In the genomic region with DNA sequence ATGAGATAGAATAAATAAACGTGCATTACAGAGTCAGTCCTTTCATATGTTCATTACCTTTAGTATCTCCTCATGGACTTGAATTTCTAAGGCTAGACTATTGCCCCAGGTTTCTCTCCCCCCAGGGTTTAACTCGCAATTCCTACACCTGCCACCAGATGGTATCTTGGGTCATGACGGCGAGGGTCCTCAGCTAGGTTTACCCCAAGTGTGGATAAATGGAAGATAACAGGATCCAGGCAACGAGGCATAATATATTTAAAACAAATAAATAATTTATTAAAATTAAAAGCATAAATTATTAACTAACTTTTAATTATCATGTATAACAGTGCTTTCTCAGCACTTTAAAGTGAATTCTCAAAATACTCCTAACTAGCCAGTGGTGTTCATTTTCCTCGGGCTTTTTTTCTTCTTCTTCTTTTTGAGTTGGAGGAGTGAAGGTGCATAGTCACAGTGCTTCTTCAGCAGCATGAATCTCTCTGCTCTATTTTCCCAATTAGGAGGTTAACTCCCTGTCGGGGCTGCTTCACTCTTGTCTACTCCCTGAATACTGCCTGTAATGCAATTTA, we compare ENCODE assay signal across 8 cellular contexts.
A peak's percentile ranks its signal among the peaks of the same experiment; 100 is the strongest.
DNase-seq lines count a peak whose midpoint lies in the region; ATAC-seq and TF ChIP-seq lines count a peak whose summit lies in the region.

No MANE protein-coding gene starts in this region.

- no peaks in the 10 kb centered on the region for H3K36me3 ChIP-seq in left ventricle myocardium inferior
- H3K36me3 ChIP-seq in sigmoid colon, result no peaks in the 10 kb centered on the region

- H3K27ac ChIP-seq in left ventricle myocardium inferior (replicated peaks) (no peak overlapping the region), sigmoid colon (no peak overlapping the region)

- no peaks in the 10 kb centered on the region for H3K4me1 Mint-ChIP-seq in HFFc6 (ENCODE audit: low read depth)
- H3K4me1 Mint-ChIP-seq in endothelial cell (ENCODE audit: unreplicated experiment), result no peaks in the 10 kb centered on the region

- TF ChIP-seq POLR2A in sigmoid colon (IDR thresholded peaks at IDR 0.05), result no peak

- peaks cover 3% of the 10 kb centered on the region; the same call in 1 of the 2 replicates for H3K27me3 Mint-ChIP-seq in HFFc6 (ENCODE audit: insufficient read depth)
- no peaks in the 10 kb centered on the region for H3K27me3 Mint-ChIP-seq in endothelial cell (ENCODE audit: unreplicated experiment)

- H3K36me3 Mint-ChIP-seq in HFFc6 (ENCODE audit: low read depth), result no peaks in the 10 kb centered on the region
- H3K36me3 Mint-ChIP-seq in endothelial cell (ENCODE audit: low read depth, unreplicated experiment), result no peaks in the 10 kb centered on the region

- TF ChIP-seq CTCF in left ventricle myocardium inferior (IDR thresholded peaks at IDR 0.05; ENCODE audit: borderline replicate concordance), result peak; percentile 73
- peak; percentile 78 for TF ChIP-seq CTCF in HFFc6 (IDR thresholded peaks at IDR 0.05)
- peak; percentile 85 for TF ChIP-seq CTCF in endothelial cell (IDR thresholded peaks at IDR 0.05; ENCODE audit: unreplicated experiment)
- peak in 3 of 4 experiments; percentile 59 to 67 (median 62) for TF ChIP-seq CTCF in sigmoid colon (IDR thresholded peaks at IDR 0.05)

- H3K9me3 Mint-ChIP-seq in HFFc6 (no peaks in the 10 kb centered on the region), endothelial cell (ENCODE audit: unreplicated experiment) (no peaks in the 10 kb centered on the region)

- ATAC-seq in left ventricle myocardium superior, result no peak

- peaks cover 7% of the 10 kb centered on the region for H3K27me3 ChIP-seq in left ventricle myocardium inferior (ENCODE audit: low read depth)
- no peaks in the 10 kb centered on the region for H3K27me3 ChIP-seq in sigmoid colon

- H3K27ac Mint-ChIP-seq in HFFc6, result no peak overlapping the region
- no peak overlapping the region for H3K27ac Mint-ChIP-seq in endothelial cell (ENCODE audit: unreplicated experiment)

- H3K9me3 ChIP-seq in left ventricle myocardium inferior (replicated peaks) (no peaks in the 10 kb centered on the region), sigmoid colon (no peaks in the 10 kb centered on the region)

- no peak overlapping the region for H3K4me3 ChIP-seq in left ventricle myocardium inferior
- no peak overlapping the region for H3K4me3 ChIP-seq in sigmoid colon

- no peak for TF ChIP-seq EP300 in sigmoid colon (IDR thresholded peaks at IDR 0.05)

- WGBS in sigmoid colon, 2 donors, result 29 to 32% methylated on average over 7 of the region's 7 CpGs

- H3K4me1 ChIP-seq in left ventricle myocardium inferior (peaks cover 4% of the 10 kb centered on the region), sigmoid colon (peaks cover 0 to 6% (median 0%) of the 10 kb centered on the region in 4 donors)

- DNase-seq in left ventricle myocardium inferior, result no peak
- no peak for DNase-seq in left ventricle myocardium superior
- no peak for DNase-seq in HFFc6
- DNase-seq in NCI-H1417 treated with DMSO at 0.1 percent for 48 hours (lab: John Stamatoyannopoulos, UW), result peak; percentile 46
- DNase-seq in activated CD4-positive, CD25-positive, alpha-beta regulatory T cell treated with anti-CD3 and anti-CD28 coated beads, Interleukin-2, amount 50 U/mL, for 72 hours, result peak; percentile 51
- DNase-seq in endothelial cell (ENCODE audit: low spot score), result peak; percentile 73
- DNase-seq in sigmoid colon, result no peak
- DNase-seq in HCEC 1CT, result no peak

- H3K4me3 Mint-ChIP-seq in HFFc6 (no peak overlapping the region), endothelial cell (ENCODE audit: unreplicated experiment) (no peak overlapping the region)

- intact Hi-C loops in left ventricle myocardium inferior (cut with micrococcal nuclease), result no loop called here
- intact Hi-C loops in left ventricle myocardium superior (cut with micrococcal nuclease), result no loop called here
- intact Hi-C loops in sigmoid colon (cut with DNase I), result no loop called here

Comparison
In these comparisons a context has a peak if more than half of its experiments do, and no peak if none do; other contexts are left out.
1. DNase-seq: peak in NCI-H1417 treated with DMSO at 0.1 percent for 48 hours (single experiment), activated CD4-positive, CD25-positive, alpha-beta regulatory T cell treated with anti-CD3 and anti-CD28 coated beads, Interleukin-2, amount 50 U/mL, for 72 hours (single experiment) and endothelial cell (single experiment); none in left ventricle myocardium inferior (single experiment), left ventricle myocardium superior (single experiment), HFFc6 (single experiment), sigmoid colon (single experiment) and HCEC 1CT (single experiment).
2. Peak in every context shown above with its lines, with median percentiles within 50 percentile points of each other: CTCF ChIP-seq.